In genomic region chrX:11614253-11614652, GRCh38 we compare ENCODE assay signal across 1 cellular context. TPM values are rescaled to one million over a fixed set of nuclear protein-coding genes. Genes with fewer than 3 reads are reported as not detected.
"Had no signal": no experiment of that assay in that cellular context is flagged by ENCODE, and none has a peak within 500 bp of the region (broad histone marks: within the 10 kb centered on the region; RNA-seq: fewer than 3 reads in every experiment).

No MANE protein-coding gene starts in this region.

RNA-seq across cellular contexts. Expression of gene ARHGAP6, which starts 51.5 kb away (rescaled TPM):
- total RNA-seq: MCF 10A had no signal
